2 cellular contexts compared by ENCODE assay signal in genomic region chr7:27106906-27107250, GRCh38.
TF ChIP-seq lines count a peak whose summit lies in the region.

No MANE protein-coding gene starts in this region.

TF ChIP-seq in H1, 55 proteins besides CTCF, POLR2A, EP300 and RAD21:
- TF ChIP-seq RNF2 (IDR thresholded peaks at IDR 0.05; ENCODE audit: borderline replicate concordance, low read depth, low read length, missing control alignments, poor library complexity, severe bottlenecking) (peak; percentile 3), POU5F1 (IDR thresholded peaks at IDR 0.05; ENCODE audit: low read depth, low read length) (no peak), TAF1 (IDR thresholded peaks at IDR 0.05; ENCODE audit: low read depth, low read length) (no peak), CBX8 (IDR thresholded peaks at IDR 0.05; ENCODE audit: borderline replicate concordance, low read depth, low read length) (0 out of 2 replicates have a peak, but pooled peaks have one; percentile 30), JUN (IDR thresholded peaks at IDR 0.05; ENCODE audit: low read depth, low read length) (no peak), SP4 (IDR thresholded peaks at IDR 0.05; ENCODE audit: low read length) (no peak), CREB1 (IDR thresholded peaks at IDR 0.05) (no peak), CHD7 (IDR thresholded peaks at IDR 0.05; ENCODE audit: insufficient replicate concordance, low read length) (no peak), SIRT6 (IDR thresholded peaks at IDR 0.05; ENCODE audit: low read length) (no peak), SIX5 (IDR thresholded peaks at IDR 0.05; ENCODE audit: low read depth, low read length) (no peak)

TF ChIP-seq in GM12891, 5 proteins besides CTCF, POLR2A, EP300 and RAD21:
- no peak for TF ChIP-seq POLR2AphosphoS5 (IDR thresholded peaks at IDR 0.05; ENCODE audit: low read depth, low read length)
- TF ChIP-seq POU2F2 (IDR thresholded peaks at IDR 0.05; ENCODE audit: low read depth, low read length), result no peak
- no peak for TF ChIP-seq PAX5 (IDR thresholded peaks at IDR 0.05; ENCODE audit: insufficient read depth, low read length, severe bottlenecking)
- no peak for TF ChIP-seq TAF1 (IDR thresholded peaks at IDR 0.05; ENCODE audit: low read depth, low read length)
- no peak for TF ChIP-seq SPI1 (IDR thresholded peaks at IDR 0.05; ENCODE audit: low read depth, low read length)
